Comparison of ENCODE assay signal across 8 cellular contexts in genomic region chr12:111407371-111408115, GRCh38.
DNase-seq lines count a peak whose midpoint lies in the region; ATAC-seq and TF ChIP-seq lines count a peak whose summit lies in the region.

No MANE protein-coding gene starts in this region.

- H3K4me3 ChIP-seq in AG09309 (ENCODE audit: control insufficient read depth, low read depth, low read length) (peak overlapping the region; percentile 66), muscle layer of duodenum (ENCODE audit: low read depth in 1 of 2, low read length in 2 of 2) (peak overlapping the region; percentile 66 to 96)

- no peak for TF ChIP-seq CTCF in AG09309 (IDR thresholded peaks at IDR 0.05; ENCODE audit: control insufficient read depth, insufficient read depth, low read depth, low read length, missing control alignments)

- H3K9me3 ChIP-seq in KOPT-K1 (ENCODE audit: insufficient read depth, low read length, poor library complexity, severe bottlenecking) (no peaks in the 10 kb centered on the region), muscle layer of duodenum (ENCODE audit: control insufficient read depth in 1 of 2, low read length in 2 of 2) (no peaks in the 10 kb centered on the region)

- H3K36me3 ChIP-seq in KOPT-K1 (ENCODE audit: insufficient read depth, low read length): no peaks in the 10 kb centered on the region
- peaks cover 0 to 8% of the 10 kb centered on the region in 2 donors for H3K36me3 ChIP-seq in muscle layer of duodenum (ENCODE audit: control insufficient read depth in 1 of 2, insufficient read depth in 2 of 2, low read length in 2 of 2)

- DNase-seq in AG09309 (ENCODE audit: low read depth): no peak
- DNase-seq in COLO829 (ENCODE audit: low spot score): no peak

- no peak for ATAC-seq in HG03378 (IDR thresholded peaks at IDR 0.05; ENCODE audit: unreplicated experiment)
- ATAC-seq in HG02870 (IDR thresholded peaks at IDR 0.05; ENCODE audit: unreplicated experiment): no peak
- ATAC-seq in HG02970 (IDR thresholded peaks at IDR 0.05; ENCODE audit: low FRiP score, unreplicated experiment): no peak

- peaks cover 24 to 70% of the 10 kb centered on the region in 2 donors for H3K4me1 ChIP-seq in muscle layer of duodenum (ENCODE audit: control insufficient read depth in 1 of 2, insufficient read depth in 2 of 2, low read length in 2 of 2)

- H3K27ac ChIP-seq in KOPT-K1 (ENCODE audit: low read depth, low read length, poor library complexity, severe bottlenecking) (peak overlapping the region; percentile 97), cingulate gyrus (ENCODE audit: low read depth, low read length) (peak overlapping the region; percentile 49), muscle layer of duodenum (ENCODE audit: low read length) (peak overlapping the region; percentile 65)

- H3K27me3 ChIP-seq in muscle layer of duodenum (ENCODE audit: low read depth, low read length): no peaks in the 10 kb centered on the region
